Comparison of ENCODE assay signal across 13 cellular contexts in the genomic region with DNA sequence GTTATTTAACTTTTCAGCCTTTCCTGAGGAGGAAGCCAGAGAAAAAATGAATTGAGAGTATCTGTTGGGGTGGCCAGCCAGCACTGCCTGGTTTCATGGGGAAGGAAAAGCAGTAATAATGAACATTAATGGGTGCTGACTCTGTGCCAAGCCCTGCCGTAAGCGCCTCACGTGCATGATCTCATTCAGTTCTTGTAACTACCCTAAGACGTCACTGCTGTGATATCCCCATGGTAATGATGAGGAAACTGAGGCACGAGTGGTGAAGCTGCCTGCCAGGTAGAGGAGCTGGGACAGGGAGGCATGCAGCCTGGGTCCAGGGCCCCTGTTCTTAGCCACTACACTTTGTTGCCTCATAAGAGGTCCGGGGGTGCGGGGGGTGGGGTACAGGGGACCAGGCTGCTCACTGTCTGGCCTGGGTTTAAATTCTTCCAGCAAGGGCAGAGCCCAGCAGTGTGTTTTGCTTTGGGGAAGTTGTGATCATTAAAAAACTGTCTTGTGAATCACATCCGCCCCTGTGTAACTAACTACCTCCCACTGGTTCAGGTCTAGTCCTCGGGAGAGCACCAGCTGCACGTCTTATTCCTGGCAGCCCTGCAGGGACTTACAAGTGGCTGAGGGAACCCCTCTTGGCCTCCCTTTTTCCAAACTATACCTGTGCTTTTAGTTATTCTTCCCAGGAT.
DNase-seq lines count a peak whose midpoint lies in the region; ATAC-seq, FAIRE-seq and TF ChIP-seq lines count a peak whose summit lies in the region.
"Had no signal": no experiment of that assay in that cellular context is flagged by ENCODE, and none has a peak within 500 bp of the region (broad histone marks: within the 10 kb centered on the region; RNA-seq: fewer than 3 reads in every experiment).

No MANE protein-coding gene starts in this region.

- no peaks in the 10 kb centered on the region for H3K27me3 ChIP-seq in astrocyte (ENCODE audit: insufficient read depth, low read length)
- H3K27me3 ChIP-seq: SJCRH30 had no signal

- FAIRE-seq in astrocyte (lab: Jason Lieb, UNC), result peak; percentile 5

- peaks cover 23% of the 10 kb centered on the region for H3K4me1 Mint-ChIP-seq in astrocyte (ENCODE audit: low read depth, unreplicated experiment)
- H3K4me1 Mint-ChIP-seq: immature natural killer cell had no signal

- H3K9ac ChIP-seq in astrocyte (ENCODE audit: low read length), result peak overlapping the region; percentile 79

- no peak overlapping the region for H3K4me3 ChIP-seq in astrocyte (ENCODE audit: insufficient read depth, low read depth, low read length)
- H3K4me3 ChIP-seq: SJCRH30 had no signal

- intact Hi-C loops in sciatic nerve (cut with DNase I), result no loop called here

- no peaks in the 10 kb centered on the region for H3K36me3 ChIP-seq in astrocyte (ENCODE audit: insufficient read depth, low read length)

- peaks cover 30% of the 10 kb centered on the region for H3K79me2 ChIP-seq in astrocyte (ENCODE audit: insufficient read depth, low read length)

- ATAC-seq in GM18520 (IDR thresholded peaks at IDR 0.05; ENCODE audit: unreplicated experiment) (peak; percentile 6), sciatic nerve (peak; percentile 41), GM21717 (IDR thresholded peaks at IDR 0.05; ENCODE audit: unreplicated experiment) (no peak), HG03439 (IDR thresholded peaks at IDR 0.05; ENCODE audit: unreplicated experiment) (no peak)
- ATAC-seq: right cardiac atrium had no signal

- H3K27me3 Mint-ChIP-seq in astrocyte (ENCODE audit: low read depth, unreplicated experiment), result no peaks in the 10 kb centered on the region

- peaks cover 5% of the 10 kb centered on the region for H3K9me3 Mint-ChIP-seq in astrocyte (ENCODE audit: unreplicated experiment)

- H3K27ac Mint-ChIP-seq in astrocyte (ENCODE audit: unreplicated experiment), result peak overlapping the region; percentile 9

- H3K9me3 ChIP-seq in astrocyte (ENCODE audit: insufficient read depth, low read depth, low read length), result no peaks in the 10 kb centered on the region
- H3K9me3 ChIP-seq: SJCRH30 had no signal

- H3K4me1 ChIP-seq in astrocyte (ENCODE audit: insufficient read depth, low read length), result peaks cover 61% of the 10 kb centered on the region

- peak overlapping the region; percentile 97 for H3K27ac ChIP-seq in astrocyte (ENCODE audit: low read depth, low read length)
- H3K27ac ChIP-seq: SJCRH30 had no signal

- H4K20me1 ChIP-seq in astrocyte (ENCODE audit: insufficient read depth, low read length), result no peaks in the 10 kb centered on the region

- H3K36me3 Mint-ChIP-seq in astrocyte (ENCODE audit: low read depth, unreplicated experiment), result peaks cover 10% of the 10 kb centered on the region

- H3K4me3 Mint-ChIP-seq in astrocyte (ENCODE audit: unreplicated experiment), result no peak overlapping the region
- H3K4me3 Mint-ChIP-seq: immature natural killer cell had no signal

- DNase-seq in M059J (ENCODE audit: low read depth) (peak; percentile 48), astrocyte (ENCODE audit: low read depth) (peak; percentile 86), sciatic nerve (ENCODE audit: low spot score) (no peak), medulla oblongata (ENCODE audit: extremely low spot score) (no peak), mucosa of gallbladder (ENCODE audit: low spot score) (no peak)
- DNase-seq: effector CD4-positive, alpha-beta T cell; immature natural killer cell; SJCRH30; stimulated activated naive CD4-positive, alpha-beta T cell treated with Interleukin-2 at 50 U/mL for 16 hours had no signal

- H3K4me2 ChIP-seq in astrocyte (ENCODE audit: low read length), result peak overlapping the region; percentile 62

- TF ChIP-seq CTCF in astrocyte (IDR thresholded peaks at IDR 0.05; ENCODE audit: insufficient read depth, low read depth, low read length), result no peak

- no peak overlapping the region for H2AFZ ChIP-seq in astrocyte (ENCODE audit: low read depth, low read length)

Comparison
In these comparisons a context has a peak if more than half of its experiments do, and no peak if none do; other contexts are left out.
1. ATAC-seq: peak in GM18520 (single experiment) and sciatic nerve (single experiment); none in GM21717 (single experiment) and HG03439 (single experiment).
2. DNase-seq: peak in M059J (single experiment) and astrocyte (single experiment); none in sciatic nerve (single experiment), medulla oblongata (single experiment) and mucosa of gallbladder (single experiment).